23 cellular contexts compared by ENCODE assay signal in genomic region chr2:241794250-241794823, GRCh38. TPM values are rescaled to one million over a fixed set of nuclear protein-coding genes. Genes with fewer than 3 reads are reported as not detected.
A peak's percentile ranks its signal among the peaks of the same experiment; 100 is the strongest.
DNase-seq lines count a peak whose midpoint lies in the region; ATAC-seq and TF ChIP-seq lines count a peak whose summit lies in the region.
"Had no signal": no experiment of that assay in that cellular context is flagged by ENCODE, and none has a peak within 500 bp of the region (broad histone marks: within the 10 kb centered on the region; RNA-seq: fewer than 3 reads in every experiment).

No MANE protein-coding gene starts in this region.

- 83 to 88% methylated on average over 9 to 10 of the region's 10 CpGs for WGBS in lung, 2 donors

- no peak for TF ChIP-seq CTCF in CD14-positive monocyte (IDR thresholded peaks at IDR 0.05)
- TF ChIP-seq CTCF in lung (IDR thresholded peaks at IDR 0.05; ENCODE audit: control extremely low read depth, extremely low read depth) = no peak

- POLR2A ChIA-PET in activated CD4-positive, alpha-beta memory T cell treated with anti-CD3 and anti-CD28 coated beads, Interleukin-2, amount 10 ng/mL, durations not matched to agents 7 days and 5 days (lab: Charles Lee) = no interaction called here
- POLR2A ChIA-PET in activated CD4-positive, alpha-beta memory T cell treated with anti-CD3 and anti-CD28 coated beads for 36 hours (lab: Charles Lee) = no interaction called here

- no peaks in the 10 kb centered on the region for H3K4me1 Mint-ChIP-seq in activated CD4-positive, alpha-beta memory T cell treated with anti-CD3 and anti-CD28 coated beads, Interleukin-2, amount 10 ng/mL, durations not matched to agents 7 days and 5 days
- peaks cover under 1% of the 10 kb centered on the region for H3K4me1 Mint-ChIP-seq in activated CD4-positive, alpha-beta memory T cell treated with anti-CD3 and anti-CD28 coated beads for 36 hours (ENCODE audit: low read depth)
- H3K4me1 Mint-ChIP-seq in CD14-positive monocyte = no peaks in the 10 kb centered on the region
- no peaks in the 10 kb centered on the region for H3K4me1 Mint-ChIP-seq in activated T-helper 1 cell treated with anti-CD3 and anti-CD28 coated beads, Interleukin-12 subunit alpha, Interleukin-12 subunit beta, Interleukin-2, Interleukin-4 antibody, amounts not matched to agents 30 ng/mL and 10 ng/mL and 1 ng/mL, durations not matched to agents 14 hours and 24 hours and 36 hours (ENCODE audit: low read depth)

- H3K4me3 Mint-ChIP-seq in activated CD4-positive, alpha-beta memory T cell treated with anti-CD3 and anti-CD28 coated beads, Interleukin-2, amount 10 ng/mL, durations not matched to agents 7 days and 5 days = no peak overlapping the region
- H3K4me3 Mint-ChIP-seq in activated CD4-positive, alpha-beta memory T cell treated with anti-CD3 and anti-CD28 coated beads for 36 hours = no peak overlapping the region
- H3K4me3 Mint-ChIP-seq in CD14-positive monocyte = no peak overlapping the region
- H3K4me3 Mint-ChIP-seq in activated T-helper 1 cell treated with anti-CD3 and anti-CD28 coated beads, Interleukin-12 subunit alpha, Interleukin-12 subunit beta, Interleukin-2, Interleukin-4 antibody, amounts not matched to agents 30 ng/mL and 10 ng/mL and 1 ng/mL, durations not matched to agents 14 hours and 24 hours and 36 hours = no peak overlapping the region
- H3K4me3 Mint-ChIP-seq: CD4-positive, alpha-beta T cell; GM23338; HFFc6 had no signal

- H3K36me3 Mint-ChIP-seq in activated CD4-positive, alpha-beta memory T cell treated with anti-CD3 and anti-CD28 coated beads, Interleukin-2, amount 10 ng/mL, durations not matched to agents 7 days and 5 days (ENCODE audit: low read depth) = peaks cover 11% of the 10 kb centered on the region
- peaks cover 9% of the 10 kb centered on the region for H3K36me3 Mint-ChIP-seq in activated CD4-positive, alpha-beta memory T cell treated with anti-CD3 and anti-CD28 coated beads for 36 hours
- H3K36me3 Mint-ChIP-seq in CD14-positive monocyte = no peaks in the 10 kb centered on the region
- no peaks in the 10 kb centered on the region for H3K36me3 Mint-ChIP-seq in activated T-helper 1 cell treated with anti-CD3 and anti-CD28 coated beads, Interleukin-12 subunit alpha, Interleukin-12 subunit beta, Interleukin-2, Interleukin-4 antibody, amounts not matched to agents 30 ng/mL and 10 ng/mL and 1 ng/mL, durations not matched to agents 14 hours and 24 hours and 36 hours (ENCODE audit: low read depth)

- H3K4me1 ChIP-seq in lung (ENCODE audit: control insufficient read depth in 2 of 2, insufficient read depth in 2 of 2, low read length in 2 of 2) = no peaks in the 10 kb centered on the region
- H3K4me1 ChIP-seq: A549 had no signal

- H3K27me3 ChIP-seq in lung (ENCODE audit: control insufficient read depth, insufficient read depth) = no peaks in the 10 kb centered on the region

- peak; percentile 12 for DNase-seq in activated CD4-positive, alpha-beta memory T cell treated with anti-CD3 and anti-CD28 coated beads, Interleukin-2, amount 10 ng/mL, durations not matched to agents 7 days and 5 days
- no peak for DNase-seq in activated CD4-positive, alpha-beta memory T cell treated with anti-CD3 and anti-CD28 coated beads for 36 hours
- DNase-seq in CD14-positive monocyte (ENCODE audit: low spot score) = peak; percentile 36
- peak; percentile 0 for DNase-seq in activated T-helper 1 cell treated with anti-CD3 and anti-CD28 coated beads, Interleukin-12 subunit alpha, Interleukin-12 subunit beta, Interleukin-2, Interleukin-4 antibody, amounts not matched to agents 30 ng/mL and 10 ng/mL and 1 ng/mL, durations not matched to agents 14 hours and 24 hours and 36 hours (ENCODE audit: low spot score)
- peak; percentile 18 for DNase-seq in lung (ENCODE audit: low spot score)
- DNase-seq in activated naive CD4-positive, alpha-beta T cell (lab: John Stamatoyannopoulos, UW) = no peak
- no peak for DNase-seq in effector CD4-positive, alpha-beta T cell
- no peak for DNase-seq in RKO (ENCODE audit: low spot score)
- DNase-seq: Calu3; CD4-positive, alpha-beta T cell; DMS79; HFFc6; KG1; NCI-H1092; NCI-H1694; NCI-H2107; NCI-H345; NCI-H69 had no signal

- no peak overlapping the region for H3K27ac Mint-ChIP-seq in activated CD4-positive, alpha-beta memory T cell treated with anti-CD3 and anti-CD28 coated beads, Interleukin-2, amount 10 ng/mL, durations not matched to agents 7 days and 5 days
- no peak overlapping the region for H3K27ac Mint-ChIP-seq in activated CD4-positive, alpha-beta memory T cell treated with anti-CD3 and anti-CD28 coated beads for 36 hours
- H3K27ac Mint-ChIP-seq in CD14-positive monocyte = no peak overlapping the region
- no peak overlapping the region for H3K27ac Mint-ChIP-seq in activated T-helper 1 cell treated with anti-CD3 and anti-CD28 coated beads, Interleukin-12 subunit alpha, Interleukin-12 subunit beta, Interleukin-2, Interleukin-4 antibody, amounts not matched to agents 30 ng/mL and 10 ng/mL and 1 ng/mL, durations not matched to agents 14 hours and 24 hours and 36 hours
- H3K27ac Mint-ChIP-seq: CD4-positive, alpha-beta T cell; GM23338; HFFc6 had no signal

- peaks cover 18% of the 10 kb centered on the region for H3K9me3 Mint-ChIP-seq in activated CD4-positive, alpha-beta memory T cell treated with anti-CD3 and anti-CD28 coated beads, Interleukin-2, amount 10 ng/mL, durations not matched to agents 7 days and 5 days
- peaks cover 16% of the 10 kb centered on the region for H3K9me3 Mint-ChIP-seq in activated CD4-positive, alpha-beta memory T cell treated with anti-CD3 and anti-CD28 coated beads for 36 hours
- peaks cover 0 to 10% (median 2%) of the 10 kb centered on the region in 7 donors for H3K9me3 Mint-ChIP-seq in CD14-positive monocyte
- peaks cover 20% of the 10 kb centered on the region for H3K9me3 Mint-ChIP-seq in activated T-helper 1 cell treated with anti-CD3 and anti-CD28 coated beads, Interleukin-12 subunit alpha, Interleukin-12 subunit beta, Interleukin-2, Interleukin-4 antibody, amounts not matched to agents 30 ng/mL and 10 ng/mL and 1 ng/mL, durations not matched to agents 14 hours and 24 hours and 36 hours
- H3K9me3 Mint-ChIP-seq: CD4-positive, alpha-beta T cell; HFFc6 had no signal

- peaks cover 11% of the 10 kb centered on the region for H3K27me3 Mint-ChIP-seq in activated CD4-positive, alpha-beta memory T cell treated with anti-CD3 and anti-CD28 coated beads, Interleukin-2, amount 10 ng/mL, durations not matched to agents 7 days and 5 days
- peaks cover 2% of the 10 kb centered on the region for H3K27me3 Mint-ChIP-seq in activated CD4-positive, alpha-beta memory T cell treated with anti-CD3 and anti-CD28 coated beads for 36 hours
- peaks cover 1 to 14% (median 2%) of the 10 kb centered on the region in 3 donors for H3K27me3 Mint-ChIP-seq in CD14-positive monocyte (ENCODE audit: low read depth in 3 of 3)
- H3K27me3 Mint-ChIP-seq in activated T-helper 1 cell treated with anti-CD3 and anti-CD28 coated beads, Interleukin-12 subunit alpha, Interleukin-12 subunit beta, Interleukin-2, Interleukin-4 antibody, amounts not matched to agents 30 ng/mL and 10 ng/mL and 1 ng/mL, durations not matched to agents 14 hours and 24 hours and 36 hours (ENCODE audit: insufficient read depth) = no peaks in the 10 kb centered on the region
- H3K27me3 Mint-ChIP-seq: CD4-positive, alpha-beta T cell had no signal

- no peak overlapping the region for H3K27ac ChIP-seq in lung (ENCODE audit: low read depth in 1 of 2, low read length in 1 of 2)
- H3K27ac ChIP-seq: A549 had no signal

- H3K9me3 ChIP-seq in lung (ENCODE audit: control insufficient read depth in 2 of 2, insufficient read depth in 1 of 2, low read length in 1 of 2) = no peaks in the 10 kb centered on the region
- H3K9me3 ChIP-seq: A549 had no signal

- no peak for ATAC-seq in lung (ENCODE audit: insufficient read depth, low FRiP score)
- ATAC-seq: A549, GM12878, GM23338 had no signal

- intact Hi-C loops in activated CD4-positive, alpha-beta memory T cell treated with anti-CD3 and anti-CD28 coated beads for 36 hours (cut with micrococcal nuclease) = loop anchor here (1.0 kb wide), 1 partner anchor 13 kb away; no protein-coding TSS in a partner anchor
- intact Hi-C loops in CD14-positive monocyte (cut with micrococcal nuclease) = no loop called here
- intact Hi-C loops in activated T-helper 1 cell treated with anti-CD3 and anti-CD28 coated beads, Interleukin-12 subunit alpha, Interleukin-12 subunit beta, Interleukin-2, Interleukin-4 antibody, amounts not matched to agents 30 ng/mL and 10 ng/mL and 1 ng/mL, durations not matched to agents 14 hours and 24 hours and 36 hours (cut with micrococcal nuclease) = no loop called here

- no peak overlapping the region for H3K4me3 ChIP-seq in lung
- H3K4me3 ChIP-seq: A549, GM12878, GM23338 had no signal

- no peaks in the 10 kb centered on the region for H3K36me3 ChIP-seq in lung (ENCODE audit: control insufficient read depth in 2 of 2, insufficient read depth in 2 of 2, low read length in 2 of 2)

- CTCF ChIA-PET in activated CD4-positive, alpha-beta memory T cell treated with anti-CD3 and anti-CD28 coated beads, Interleukin-2, amount 10 ng/mL, durations not matched to agents 7 days and 5 days (lab: Charles Lee) = interaction anchor here (0.6 kb wide), 1 partner anchor 35 kb away, joined by 3 read pairs; no protein-coding TSS in a partner anchor
- CTCF ChIA-PET in activated CD4-positive, alpha-beta memory T cell treated with anti-CD3 and anti-CD28 coated beads for 36 hours (lab: Charles Lee) = interaction anchor here (1.1 kb wide), 1 partner anchor 13 kb away, joined by 3 read pairs; no protein-coding TSS in a partner anchor

RNA-seq across cellular contexts. Expression of gene NEU4, which starts 14.7 kb away (rescaled TPM):
- total RNA-seq in activated CD4-positive, alpha-beta memory T cell treated with anti-CD3 and anti-CD28 coated beads, Interleukin-2, amount 10 ng/mL, durations not matched to agents 7 days and 5 days = under 1 TPM; 0.38 to 0.43 TPM
- total RNA-seq in activated CD4-positive, alpha-beta memory T cell treated with anti-CD3 and anti-CD28 coated beads for 36 hours = under 1 TPM; 0.31 to 0.36 TPM
- polyA plus RNA-seq in CD14-positive monocyte (under 1 TPM; 0.26 to 0.99 TPM), lung (under 1 TPM; 0.27 to 0.59 TPM)
- total RNA-seq in activated T-helper 1 cell treated with anti-CD3 and anti-CD28 coated beads, Interleukin-12 subunit alpha, Interleukin-12 subunit beta, Interleukin-2, Interleukin-4 antibody, amounts not matched to agents 30 ng/mL and 10 ng/mL and 1 ng/mL, durations not matched to agents 14 hours and 24 hours and 36 hours = 0.61 and 0.80 TPM in 2 replicates
- total RNA-seq in lung = under 1 TPM; 0.26 to 0.43 TPM
- total RNA-seq: G401, MCF 10A had no signal

RNA-seq across cellular contexts. Expression of gene GAL3ST2, which starts 17.7 kb away (rescaled TPM):
- under 1 TPM; 0.23 to 0.58 TPM for total RNA-seq in activated CD4-positive, alpha-beta memory T cell treated with anti-CD3 and anti-CD28 coated beads, Interleukin-2, amount 10 ng/mL, durations not matched to agents 7 days and 5 days
- total RNA-seq in activated CD4-positive, alpha-beta memory T cell treated with anti-CD3 and anti-CD28 coated beads for 36 hours = under 1 TPM; 0.65 to 0.93 TPM
- polyA plus RNA-seq in CD14-positive monocyte (not detected), lung (not detected)
- total RNA-seq in activated T-helper 1 cell treated with anti-CD3 and anti-CD28 coated beads, Interleukin-12 subunit alpha, Interleukin-12 subunit beta, Interleukin-2, Interleukin-4 antibody, amounts not matched to agents 30 ng/mL and 10 ng/mL and 1 ng/mL, durations not matched to agents 14 hours and 24 hours and 36 hours = 0.51 and 0.60 TPM in 2 replicates
- total RNA-seq in lung = under 1 TPM in 1 of 2 donors, not detected in 1; 0.40 TPM
- total RNA-seq: Calu3, G401, MCF 10A had no signal

RNA-seq across cellular contexts. Expression of gene D2HGDH, which starts 59.9 kb away (rescaled TPM):
- 10 to 100 TPM; 24.6 to 25.0 TPM for total RNA-seq in activated CD4-positive, alpha-beta memory T cell treated with anti-CD3 and anti-CD28 coated beads, Interleukin-2, amount 10 ng/mL, durations not matched to agents 7 days and 5 days
- total RNA-seq in activated CD4-positive, alpha-beta memory T cell treated with anti-CD3 and anti-CD28 coated beads for 36 hours = 10 to 100 TPM; 27.5 to 28.2 TPM
- polyA plus RNA-seq in CD14-positive monocyte (1 to 10 TPM; 1.0 to 1.1 TPM), lung (10 to 100 TPM; 12.2 to 32.2 TPM)
- 27.1 and 28.7 TPM in 2 replicates for total RNA-seq in activated T-helper 1 cell treated with anti-CD3 and anti-CD28 coated beads, Interleukin-12 subunit alpha, Interleukin-12 subunit beta, Interleukin-2, Interleukin-4 antibody, amounts not matched to agents 30 ng/mL and 10 ng/mL and 1 ng/mL, durations not matched to agents 14 hours and 24 hours and 36 hours
- 10 to 100 TPM; 22.2 to 45.3 TPM for total RNA-seq in lung

Comparison
In these comparisons a context has a peak if more than half of its experiments do, and no peak if none do; other contexts are left out.
1. DNase-seq: peak in activated CD4-positive, alpha-beta memory T cell treated with anti-CD3 and anti-CD28 coated beads, Interleukin-2, amount 10 ng/mL, durations not matched to agents 7 days and 5 days (single experiment), CD14-positive monocyte (single experiment), activated T-helper 1 cell treated with anti-CD3 and anti-CD28 coated beads, Interleukin-12 subunit alpha, Interleukin-12 subunit beta, Interleukin-2, Interleukin-4 antibody, amounts not matched to agents 30 ng/mL and 10 ng/mL and 1 ng/mL, durations not matched to agents 14 hours and 24 hours and 36 hours (single experiment) and lung (single experiment); none in activated CD4-positive, alpha-beta memory T cell treated with anti-CD3 and anti-CD28 coated beads for 36 hours (single experiment), activated naive CD4-positive, alpha-beta T cell (0 of 4), effector CD4-positive, alpha-beta T cell (single experiment) and RKO (single experiment).